Comparison of ENCODE assay signal across 12 cellular contexts in genomic region chr6:158041788-158042187, GRCh38.
DNase-seq lines count a peak whose midpoint lies in the region; FAIRE-seq and TF ChIP-seq lines count a peak whose summit lies in the region.
"Had no signal": no experiment of that assay in that cellular context is flagged by ENCODE, and none has a peak within 500 bp of the region (broad histone marks: within the 10 kb centered on the region; RNA-seq: fewer than 3 reads in every experiment).

No MANE protein-coding gene starts in this region.

- H3K4me2 ChIP-seq in astrocyte (ENCODE audit: low read length) (peak overlapping the region; percentile 73), hepatocyte (peak overlapping the region; percentile 30)

- H3K27ac Mint-ChIP-seq in astrocyte (ENCODE audit: unreplicated experiment): peak overlapping the region; percentile 91
- H3K27ac Mint-ChIP-seq: CD4-positive, alpha-beta T cell had no signal

- TF ChIP-seq CTCF in astrocyte (IDR thresholded peaks at IDR 0.05; ENCODE audit: insufficient read depth, low read depth, low read length) (no peak), hepatocyte (IDR thresholded peaks at IDR 0.05; ENCODE audit: poor library complexity) (no peak), stomach (IDR thresholded peaks at IDR 0.05) (no peak)

- DNase-seq in H4 (ENCODE audit: low spot score): peak; percentile 30
- no peak for DNase-seq in astrocyte (ENCODE audit: low read depth)
- no peak for DNase-seq in hepatocyte (ENCODE audit: low spot score)
- no peak for DNase-seq in stomach
- DNase-seq in DMS 273 treated with DMSO at 0.1 percent for 48 hours (lab: John Stamatoyannopoulos, UW): no peak
- DNase-seq in middle frontal gyrus (ENCODE audit: extremely low spot score, low spot score): no peak
- DNase-seq in AML-193 (lab: John Stamatoyannopoulos, UW): no peak
- no peak for DNase-seq in SKM-1 treated with dmso at 0.1 percent for 144 hours (lab: John Stamatoyannopoulos, UW; ENCODE audit: unreplicated experiment)
- DNase-seq: CD4-positive, alpha-beta T cell; naive B cell; stimulated activated CD4-positive, alpha-beta T cell treated with anti-CD3 and anti-CD28 coated beads, Interleukin-12 subunit alpha, Interleukin-12 subunit beta, amount 100 ng/mL, for 4 hours had no signal

- peak overlapping the region; percentile 15 for H3K4me3 Mint-ChIP-seq in astrocyte (ENCODE audit: unreplicated experiment)
- H3K4me3 Mint-ChIP-seq: CD4-positive, alpha-beta T cell; naive B cell had no signal

- peaks cover 54% of the 10 kb centered on the region for H3K4me1 Mint-ChIP-seq in astrocyte (ENCODE audit: low read depth, unreplicated experiment)

- H3K9me3 Mint-ChIP-seq in astrocyte (ENCODE audit: unreplicated experiment): no peaks in the 10 kb centered on the region
- H3K9me3 Mint-ChIP-seq: CD4-positive, alpha-beta T cell; naive B cell had no signal

- H3K79me2 ChIP-seq in astrocyte (ENCODE audit: insufficient read depth, low read length): peaks cover 68% of the 10 kb centered on the region
- peaks cover 10% of the 10 kb centered on the region for H3K79me2 ChIP-seq in hepatocyte

- H3K27me3 Mint-ChIP-seq in astrocyte (ENCODE audit: low read depth, unreplicated experiment): no peaks in the 10 kb centered on the region
- H3K27me3 Mint-ChIP-seq: CD4-positive, alpha-beta T cell; naive B cell had no signal

- TF ChIP-seq EP300 in stomach (IDR thresholded peaks at IDR 0.05): no peak

- H3K9me2 ChIP-seq in hepatocyte (replicated peaks; ENCODE audit: insufficient read depth): no peaks in the 10 kb centered on the region

- H3K4me1 ChIP-seq in astrocyte (ENCODE audit: insufficient read depth, low read length) (peaks cover 75% of the 10 kb centered on the region), hepatocyte (ENCODE audit: insufficient read depth) (peaks cover 52% of the 10 kb centered on the region), stomach (peaks cover 42 to 69% (median 52%) of the 10 kb centered on the region in 4 donors)

- no peak for FAIRE-seq in astrocyte (lab: Jason Lieb, UNC)
- FAIRE-seq: TTC549 had no signal

- intact Hi-C loops in stomach (cut with DNase I; ENCODE audit: low total_unique reads): no loop called here

- no peak for TF ChIP-seq POLR2A in stomach (IDR thresholded peaks at IDR 0.05)

- H2AFZ ChIP-seq in astrocyte (ENCODE audit: low read depth, low read length) (no peak overlapping the region), hepatocyte (no peak overlapping the region)

- peaks cover 38% of the 10 kb centered on the region for H3K36me3 ChIP-seq in astrocyte (ENCODE audit: insufficient read depth, low read length)
- no peaks in the 10 kb centered on the region for H3K36me3 ChIP-seq in hepatocyte (replicated peaks; ENCODE audit: insufficient read depth, low read depth)
- peaks cover 0 to 30% (median 18%) of the 10 kb centered on the region in 4 donors for H3K36me3 ChIP-seq in stomach

- peak overlapping the region; percentile 86 for H3K9ac ChIP-seq in astrocyte (ENCODE audit: low read length)

- no peaks in the 10 kb centered on the region for H4K20me1 ChIP-seq in astrocyte (ENCODE audit: insufficient read depth, low read length)
- no peaks in the 10 kb centered on the region for H4K20me1 ChIP-seq in hepatocyte (ENCODE audit: insufficient read depth, poor library complexity, severe bottlenecking)

- H3K36me3 Mint-ChIP-seq in astrocyte (ENCODE audit: low read depth, unreplicated experiment): peaks cover 18% of the 10 kb centered on the region

- H3K4me3 ChIP-seq in astrocyte (ENCODE audit: insufficient read depth, low read depth, low read length): no peak overlapping the region
- no peak overlapping the region for H3K4me3 ChIP-seq in hepatocyte
- no peak overlapping the region for H3K4me3 ChIP-seq in stomach

- H3K27ac ChIP-seq in astrocyte (ENCODE audit: low read depth, low read length) (peak overlapping the region; percentile 99), hepatocyte (peak overlapping the region; percentile 93), stomach (peak overlapping the region; percentile 25 to 83 (median 79))

- H3K27me3 ChIP-seq in astrocyte (ENCODE audit: insufficient read depth, low read length) (no peaks in the 10 kb centered on the region), hepatocyte (no peaks in the 10 kb centered on the region), stomach (no peaks in the 10 kb centered on the region)

- H3K9me3 ChIP-seq in astrocyte (ENCODE audit: insufficient read depth, low read depth, low read length) (no peaks in the 10 kb centered on the region), hepatocyte (ENCODE audit: low read depth) (no peaks in the 10 kb centered on the region), stomach (no peaks in the 10 kb centered on the region)

- 93% methylated on average over 12 of the region's 12 CpGs for WGBS in hepatocyte (ENCODE audit: low lambda C conversion rate, missing lambda C conversion rate)
- 81 to 97% (median 83%) methylated on average over 12 of the region's 12 CpGs for WGBS in stomach, 5 donors
